Comparison of ENCODE assay signal across 8 cellular contexts in the genomic region with DNA sequence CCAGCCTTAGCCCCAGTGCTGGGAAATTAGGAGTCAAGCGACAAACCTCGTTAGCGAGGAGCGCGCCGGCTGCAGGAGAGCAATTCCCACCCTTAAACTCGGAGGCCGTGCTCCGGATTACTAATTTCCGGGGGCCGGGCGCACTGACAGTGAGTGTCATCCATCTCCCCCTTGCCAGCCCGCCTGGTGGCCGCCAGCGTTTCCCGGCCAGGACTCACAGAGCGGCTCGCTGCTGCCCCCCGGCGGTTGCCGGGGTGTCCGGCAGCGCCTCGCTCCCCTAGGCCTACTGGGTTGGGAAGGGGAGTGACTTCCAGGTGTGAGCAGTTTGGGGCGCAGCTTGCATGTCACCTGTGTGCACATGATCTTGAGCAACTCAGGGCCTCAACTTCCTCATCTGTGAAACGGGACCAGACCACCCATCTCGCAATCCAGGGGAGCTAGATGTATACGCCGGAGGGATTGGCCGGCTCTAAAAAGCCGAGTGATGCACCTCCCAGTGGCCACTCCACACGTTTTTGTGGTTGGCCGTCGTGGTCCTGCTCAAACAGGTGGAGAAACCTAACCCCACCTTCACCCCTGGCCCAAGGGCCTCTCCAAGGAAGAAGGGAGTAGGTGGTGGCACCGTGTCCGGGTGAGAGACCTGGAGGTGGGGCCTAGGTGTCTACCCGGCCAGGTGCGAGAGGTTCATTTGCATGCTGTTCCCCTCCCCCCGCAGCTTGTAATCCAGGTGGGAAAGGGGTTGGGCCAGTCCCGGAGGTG. TPM values are rescaled to one million over a fixed set of nuclear protein-coding genes. Genes with fewer than 3 reads are reported as not detected.
DNase-seq lines count a peak whose midpoint lies in the region; ATAC-seq and TF ChIP-seq lines count a peak whose summit lies in the region.

No MANE protein-coding gene starts in this region.

- H3K27ac ChIP-seq in ectodermal cell (ENCODE audit: insufficient read depth, low read depth, low read length, poor library complexity, severe bottlenecking) (no peak overlapping the region), lung (ENCODE audit: low read depth in 1 of 2, low read length in 1 of 2) (peak overlapping the region; percentile 57 to 58)

- no peaks in the 10 kb centered on the region for H3K9me3 Mint-ChIP-seq in activated CD4-positive, alpha-beta memory T cell treated with anti-CD3 and anti-CD28 coated beads, Interleukin-2, amount 10 ng/mL, durations not matched to agents 7 days and 5 days

- H3K9me3 ChIP-seq in ectodermal cell (ENCODE audit: control insufficient read depth, low read length) (no peaks in the 10 kb centered on the region), lung (ENCODE audit: control insufficient read depth in 2 of 2, insufficient read depth in 1 of 2, low read length in 1 of 2) (no peaks in the 10 kb centered on the region)

- peaks cover 32% of the 10 kb centered on the region for H3K4me1 Mint-ChIP-seq in activated CD4-positive, alpha-beta memory T cell treated with anti-CD3 and anti-CD28 coated beads, Interleukin-2, amount 10 ng/mL, durations not matched to agents 7 days and 5 days

- H3K36me3 ChIP-seq in ectodermal cell (ENCODE audit: control insufficient read depth, insufficient read depth, low read length) (no peaks in the 10 kb centered on the region), lung (ENCODE audit: control insufficient read depth in 2 of 2, insufficient read depth in 2 of 2, low read length in 2 of 2) (no peaks in the 10 kb centered on the region)

- no peaks in the 10 kb centered on the region for H3K36me3 Mint-ChIP-seq in activated CD4-positive, alpha-beta memory T cell treated with anti-CD3 and anti-CD28 coated beads, Interleukin-2, amount 10 ng/mL, durations not matched to agents 7 days and 5 days (ENCODE audit: low read depth)

- H3K27me3 Mint-ChIP-seq in activated CD4-positive, alpha-beta memory T cell treated with anti-CD3 and anti-CD28 coated beads, Interleukin-2, amount 10 ng/mL, durations not matched to agents 7 days and 5 days = peaks cover 8% of the 10 kb centered on the region

- CTCF ChIA-PET in activated CD4-positive, alpha-beta memory T cell treated with anti-CD3 and anti-CD28 coated beads, Interleukin-2, amount 10 ng/mL, durations not matched to agents 7 days and 5 days (lab: Charles Lee) = interaction anchor here (1.1 to 3.2 kb wide), 10 partner anchors 49 to 195 kb away, joined by 3 to 32 read pairs (median 6); no protein-coding TSS in a partner anchor

- peak overlapping the region; percentile 40 for H3K27ac Mint-ChIP-seq in activated CD4-positive, alpha-beta memory T cell treated with anti-CD3 and anti-CD28 coated beads, Interleukin-2, amount 10 ng/mL, durations not matched to agents 7 days and 5 days

- WGBS in ectodermal cell, 2 experiments = 1 to 2% methylated on average over 40 of the region's 40 CpGs
- WGBS in lung, 2 donors = 2 to 3% methylated on average over 40 of the region's 40 CpGs

- H3K4me3 Mint-ChIP-seq in activated CD4-positive, alpha-beta memory T cell treated with anti-CD3 and anti-CD28 coated beads, Interleukin-2, amount 10 ng/mL, durations not matched to agents 7 days and 5 days = peak overlapping the region; percentile 63

- POLR2A ChIA-PET in activated CD4-positive, alpha-beta memory T cell treated with anti-CD3 and anti-CD28 coated beads, Interleukin-2, amount 10 ng/mL, durations not matched to agents 7 days and 5 days (lab: Charles Lee) = interaction anchor here (5.3 kb wide), 1 partner anchor 57 kb away, joined by 41 read pairs; no protein-coding TSS in a partner anchor

- H3K4me1 ChIP-seq in ectodermal cell (ENCODE audit: control insufficient read depth, insufficient read depth, low read length) = peaks cover 42% of the 10 kb centered on the region
- H3K4me1 ChIP-seq in lung (ENCODE audit: control insufficient read depth in 2 of 2, insufficient read depth in 2 of 2, low read length in 2 of 2) = peaks cover 0 to 36% of the 10 kb centered on the region in 2 donors

- peak; percentile 74 for DNase-seq in NCI-H748 treated with DMSO at 0.1 percent for 48 hours (lab: John Stamatoyannopoulos, UW)
- peak; percentile 85 for DNase-seq in activated CD4-positive, alpha-beta memory T cell treated with anti-CD3 and anti-CD28 coated beads, Interleukin-2, amount 10 ng/mL, durations not matched to agents 7 days and 5 days
- DNase-seq in lung (ENCODE audit: low spot score) = peak; percentile 87
- peak; percentile 84 to 87 for DNase-seq in stimulated activated CD4-positive, alpha-beta T cell treated with anti-CD3 and anti-CD28 coated beads, Interleukin-4, amount 100 ng/mL, for 48 hours (ENCODE audit: low read depth in 2 of 2)

- H3K27me3 ChIP-seq in ectodermal cell (ENCODE audit: control insufficient read depth, insufficient read depth, low read length, poor library complexity, severe bottlenecking) (peaks cover 71% of the 10 kb centered on the region), lung (ENCODE audit: control insufficient read depth, insufficient read depth) (no peaks in the 10 kb centered on the region)

- TF ChIP-seq CTCF in lung (IDR thresholded peaks at IDR 0.05; ENCODE audit: control extremely low read depth, extremely low read depth) = peak; percentile 93

- ATAC-seq in GM18502 (IDR thresholded peaks at IDR 0.05; ENCODE audit: poor library complexity, unreplicated experiment) = peak; percentile 40
- ATAC-seq in HG03558 (IDR thresholded peaks at IDR 0.05; ENCODE audit: extremely low read depth, unreplicated experiment) = peak; percentile 30
- peak; percentile 43 for ATAC-seq in lung (ENCODE audit: insufficient read depth, low FRiP score)
- no peak for ATAC-seq in HG02938 (IDR thresholded peaks at IDR 0.05; ENCODE audit: unreplicated experiment)

- H3K4me3 ChIP-seq in ectodermal cell (ENCODE audit: insufficient read depth, low read depth, low read length) (peak overlapping the region; percentile 39), lung (no peak overlapping the region)

RNA-seq across cellular contexts. Expression of a gene that starts 2.5 kb away (rescaled TPM):
- 10 to 100 TPM; 18.4 to 19.8 TPM for total RNA-seq in activated CD4-positive, alpha-beta memory T cell treated with anti-CD3 and anti-CD28 coated beads, Interleukin-2, amount 10 ng/mL, durations not matched to agents 7 days and 5 days
- 22.2 TPM for polyA plus RNA-seq in ectodermal cell (2013, experiment 1 of 4)
- polyA plus RNA-seq in ectodermal cell (2013, experiment 2 of 4) = 29.1 TPM
- polyA plus RNA-seq in ectodermal cell (2013, experiment 3 of 4) = 22.7 TPM
- 23.8 TPM for polyA plus RNA-seq in ectodermal cell (2013, experiment 4 of 4)
- 100 to 1,000 TPM; 115 to 122 TPM for total RNA-seq in lung
- polyA plus RNA-seq in lung = 10 to 100 TPM; 21.3 to 34.0 TPM

Comparison
In these comparisons a context has a peak if more than half of its experiments do, and no peak if none do; other contexts are left out.
1. RNA of a gene that starts 2.5 kb away (total RNA-seq): 115 to 122 TPM in lung; 18.4 to 19.8 TPM in activated CD4-positive, alpha-beta memory T cell treated with anti-CD3 and anti-CD28 coated beads, Interleukin-2, amount 10 ng/mL, durations not matched to agents 7 days and 5 days; every median in the first group is over 4 times any median in the second.
2. Peak in every context shown above with its lines, with median percentiles within 50 percentile points of each other: DNase-seq.